ENCODE assay signal across 27 cellular contexts in the genomic region with DNA sequence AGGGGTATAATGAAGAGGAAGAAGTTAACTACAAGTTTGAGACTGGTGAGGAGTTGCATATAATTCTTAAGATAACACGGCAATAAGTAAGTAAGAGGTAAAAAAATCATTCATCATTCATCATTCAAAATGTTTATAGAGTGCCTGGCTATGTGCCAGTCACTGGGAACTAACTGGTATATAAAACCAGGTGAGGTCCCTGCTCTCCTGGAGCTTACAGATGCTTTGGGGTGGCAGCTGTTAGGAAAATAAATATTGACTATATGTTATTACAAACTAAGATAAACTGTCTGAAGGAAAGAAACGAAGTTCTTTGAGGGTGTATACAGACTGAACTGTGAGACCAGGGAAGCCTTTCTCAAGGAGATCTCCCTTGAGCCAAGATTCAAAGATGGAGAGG. TPM values are rescaled to one million over a fixed set of nuclear protein-coding genes. Genes with fewer than 3 reads are reported as not detected.
"Had no signal": no experiment of that assay in that cellular context is flagged by ENCODE, and none has a peak within 500 bp of the region (broad histone marks: within the 10 kb centered on the region; RNA-seq: fewer than 3 reads in every experiment).

No MANE protein-coding gene starts in this region.

- H3K27ac Mint-ChIP-seq: activated naive CD8-positive, alpha-beta T cell treated with anti-CD3 and anti-CD28 coated beads for 36 hours; endodermal cell; mesothelial cell of epicardium; natural killer cell; progenitor cell of endocrine pancreas had no signal

- H3K4me3 Mint-ChIP-seq: activated naive CD8-positive, alpha-beta T cell treated with anti-CD3 and anti-CD28 coated beads for 36 hours; activated T-cell treated with anti-CD3 and anti-CD28 coated beads, Interleukin-2, amount 50 U/mL, for 4 hours; endodermal cell; mesothelial cell of epicardium; natural killer cell had no signal

- H3K4me1 Mint-ChIP-seq: natural killer cell had no signal

- H3K4me1 ChIP-seq: gastrocnemius medialis had no signal

- H3K36me3 Mint-ChIP-seq: activated naive CD8-positive, alpha-beta T cell treated with anti-CD3 and anti-CD28 coated beads for 36 hours; mesothelial cell of epicardium; natural killer cell had no signal

- DNase-seq: activated CD4-positive, alpha-beta T cell treated with anti-CD3 and anti-CD28 coated beads for 4 hours; activated CD4-positive, alpha-beta T cell treated with anti-CD3 and anti-CD28 coated beads, Interleukin-2, amount 50 U/mL, for 48 hours; activated CD4-positive, CD25-positive, alpha-beta regulatory T cell; activated CD8-positive, alpha-beta memory T cell treated with anti-CD3 and anti-CD28 coated beads, Interleukin-2, amount 50 U/mL, for 48 hours; activated naive CD4-positive, alpha-beta T cell treated with Interleukin-2 at 50 U/mL for 16 hours; activated naive CD8-positive, alpha-beta T cell treated with anti-CD3 and anti-CD28 coated beads for 36 hours; activated T-cell treated with anti-CD3 and anti-CD28 coated beads, Interleukin-2, amount 50 U/mL, for 4 hours; central memory CD4-positive, alpha-beta T cell; dorsolateral prefrontal cortex; endodermal cell; esophagus squamous epithelium; gastrocnemius medialis; hippocampal formation; kidney glomerular epithelial cell; left ventricle myocardium inferior; natural killer cell; spleen; stimulated activated CD4-positive, alpha-beta T cell treated with anti-CD3 and anti-CD28 coated beads, Interleukin-4, amount 100 ng/mL, for 1 hour; stimulated activated naive CD4-positive, alpha-beta T cell treated with Interleukin-2 at 50 U/mL for 16 hours; upper lobe of left lung had no signal

- H3K9me3 ChIP-seq: esophagus squamous epithelium, gastrocnemius medialis, left ventricle myocardium inferior, spleen, thoracic aorta, upper lobe of left lung had no signal

- H3K4me3 ChIP-seq: dorsolateral prefrontal cortex, esophagus squamous epithelium, gastrocnemius medialis, left ventricle myocardium inferior, spleen, thoracic aorta, upper lobe of left lung had no signal

- H3K36me3 ChIP-seq: esophagus squamous epithelium, gastrocnemius medialis, left ventricle myocardium inferior, spleen, thoracic aorta, upper lobe of left lung had no signal

- H3K27ac ChIP-seq: dorsolateral prefrontal cortex, esophagus squamous epithelium, gastrocnemius medialis, left ventricle myocardium inferior, spleen, thoracic aorta, upper lobe of left lung had no signal

- H3K9me3 Mint-ChIP-seq: activated naive CD8-positive, alpha-beta T cell treated with anti-CD3 and anti-CD28 coated beads for 36 hours; activated T-cell treated with anti-CD3 and anti-CD28 coated beads, Interleukin-2, amount 50 U/mL, for 4 hours; endodermal cell; mesothelial cell of epicardium; natural killer cell had no signal

RNA-seq across cellular contexts. Expression of a gene that starts 2.9 kb away (rescaled TPM):
- total RNA-seq: activated CD8-positive, alpha-beta memory T cell treated with anti-CD3 and anti-CD28 coated beads for 36 hours; activated naive CD8-positive, alpha-beta T cell treated with anti-CD3 and anti-CD28 coated beads for 36 hours; astrocyte; gastrocnemius medialis; left ventricle myocardium inferior; lung microvascular endothelial cell; osteoblast; thoracic aorta had no signal
